Comparison of ENCODE assay signal across 1 cellular context in the genomic region with DNA sequence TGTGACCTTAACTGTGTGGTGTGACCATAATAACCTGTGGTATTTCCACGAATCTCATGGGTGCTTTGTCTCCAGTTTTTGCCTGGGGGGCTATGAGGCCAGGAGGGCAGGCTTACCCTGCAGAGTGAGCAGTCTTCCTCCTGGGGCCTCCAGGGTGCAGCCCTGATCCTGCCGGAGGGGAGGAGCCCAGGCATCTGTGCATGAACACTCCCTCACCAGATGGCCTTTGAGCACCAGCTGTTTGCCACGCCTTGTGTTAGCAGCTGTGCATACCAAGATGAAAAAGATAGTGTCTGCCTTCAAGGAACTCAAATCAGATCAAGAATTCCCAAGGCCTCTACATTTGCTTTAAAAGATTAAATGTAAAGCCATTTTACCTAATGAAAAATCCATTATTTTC.
TF ChIP-seq lines count a peak whose summit lies in the region.

No MANE protein-coding gene starts in this region.

TF ChIP-seq in HEK293, 187 proteins besides CTCF, POLR2A, EP300 and RAD21 (continued from another document):
- TF ChIP-seq, protein P1, sequence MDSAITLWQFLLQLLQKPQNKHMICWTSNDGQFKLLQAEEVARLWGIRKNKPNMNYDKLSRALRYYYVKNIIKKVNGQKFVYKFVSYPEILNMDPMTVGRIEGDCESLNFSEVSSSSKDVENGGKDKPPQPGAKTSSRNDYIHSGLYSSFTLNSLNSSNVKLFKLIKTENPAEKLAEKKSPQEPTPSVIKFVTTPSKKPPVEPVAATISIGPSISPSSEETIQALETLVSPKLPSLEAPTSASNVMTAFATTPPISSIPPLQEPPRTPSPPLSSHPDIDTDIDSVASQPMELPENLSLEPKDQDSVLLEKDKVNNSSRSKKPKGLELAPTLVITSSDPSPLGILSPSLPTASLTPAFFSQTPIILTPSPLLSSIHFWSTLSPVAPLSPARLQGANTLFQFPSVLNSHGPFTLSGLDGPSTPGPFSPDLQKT (IDR thresholded peaks at IDR 0.05; ENCODE audit: borderline replicate concordance, low read depth, low read length), result no peak
- no peak for TF ChIP-seq SALL2 (tag by site-specific recombination; IDR thresholded peaks at IDR 0.05; ENCODE audit: borderline replicate concordance)
- no peak for TF ChIP-seq GLI2 (tag by site-specific recombination; IDR thresholded peaks at IDR 0.05; ENCODE audit: borderline replicate concordance, low read depth)
- TF ChIP-seq, protein P2, sequence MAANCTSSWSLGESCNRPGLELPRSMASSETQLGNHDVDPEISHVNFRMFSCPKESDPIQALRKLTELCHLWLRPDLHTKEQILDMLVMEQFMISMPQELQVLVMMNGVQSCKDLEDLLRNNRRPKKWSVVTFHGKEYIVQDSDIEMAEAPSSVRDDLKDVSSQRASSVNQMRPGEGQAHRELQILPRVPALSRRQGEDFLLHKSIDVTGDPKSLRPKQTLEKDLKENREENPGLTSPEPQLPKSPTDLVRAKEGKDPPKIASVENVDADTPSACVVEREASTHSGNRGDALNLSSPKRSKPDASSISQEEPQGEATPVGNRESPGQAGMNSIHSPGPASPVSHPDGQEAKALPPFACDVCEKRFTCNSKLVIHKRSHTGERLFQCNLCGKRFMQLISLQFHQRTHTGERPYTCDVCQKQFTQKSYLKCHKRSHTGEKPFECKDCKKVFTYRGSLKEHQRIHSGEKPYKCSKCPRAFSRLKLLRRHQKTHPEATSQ (tag by site-specific recombination; IDR thresholded peaks at IDR 0.05), result no peak
- TF ChIP-seq ZNF416 (tag by site-specific recombination; IDR thresholded peaks at IDR 0.05), result no peak
- no peak for TF ChIP-seq ZNF791 (tag by site-specific recombination; IDR thresholded peaks at IDR 0.05)
- no peak for TF ChIP-seq AEBP2 (tag by site-specific recombination; IDR thresholded peaks at IDR 0.05; ENCODE audit: borderline replicate concordance)
TF ChIP-seq in HEK293: peak in this region for 8.
